ENCODE assay signal across 8 cellular contexts in the genomic region with DNA sequence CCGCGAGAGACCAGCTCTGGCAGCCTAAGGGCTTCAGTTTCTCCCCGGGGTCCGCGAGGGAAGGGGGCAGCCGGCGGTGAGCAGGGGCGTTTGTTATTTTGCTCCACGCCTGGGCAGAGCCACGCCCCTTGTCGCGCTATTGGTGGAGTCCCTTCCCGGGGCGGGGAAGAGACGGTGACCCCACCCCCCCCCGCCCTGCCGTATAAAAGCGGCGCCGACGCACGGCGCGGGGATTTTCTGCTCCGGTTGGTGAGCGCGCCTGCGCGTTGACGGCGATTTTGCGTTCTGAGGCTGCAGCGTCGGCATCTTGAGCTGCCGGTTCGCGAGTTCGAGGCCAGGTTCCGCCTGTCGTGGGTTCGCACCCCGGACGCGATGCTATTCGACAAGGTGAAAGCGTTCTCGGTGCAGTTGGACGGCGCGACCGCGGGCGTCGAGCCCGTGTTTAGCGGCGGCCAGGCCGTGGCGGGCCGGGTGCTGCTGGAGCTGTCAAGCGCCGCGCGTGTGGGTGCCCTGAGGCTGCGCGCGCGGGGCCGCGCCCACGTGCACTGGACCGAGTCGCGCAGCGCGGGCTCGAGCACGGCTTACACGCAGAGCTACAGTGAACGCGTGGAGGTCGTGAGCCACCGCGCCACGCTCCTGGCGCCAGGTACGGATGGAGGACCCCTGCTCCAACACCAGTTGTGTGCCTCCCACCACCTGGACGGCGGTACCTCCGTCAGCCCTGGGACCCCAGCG. TPM values are rescaled to one million over a fixed set of nuclear protein-coding genes. Genes with fewer than 3 reads are reported as not detected.
DNase-seq lines count a peak whose midpoint lies in the region; ATAC-seq and TF ChIP-seq lines count a peak whose summit lies in the region.

A gene (plus strand): TSS at position 232 of the 735 bp plus-strand sequence. CDS start 141 bp downstream, at position 373.

- H3K4me3 Mint-ChIP-seq in CD4-positive, CD25-positive, alpha-beta regulatory T cell: peak within 1 kb of the TSS; percentile 87 to 97 (median 90)
- H3K4me3 Mint-ChIP-seq in central memory CD8-positive, alpha-beta T cell: peak within 1 kb of the TSS; percentile 95

- peak within 1 kb of the TSS; percentile 92 for H3K27ac ChIP-seq in CD4-positive, CD25-positive, alpha-beta regulatory T cell (ENCODE audit: insufficient read depth, low read length, poor library complexity, severe bottlenecking)
- H3K27ac ChIP-seq in GM23248 (peak within 1 kb of the TSS; percentile 19), spleen (peak within 1 kb of the TSS; percentile 63 to 91 (median 86))

- intact Hi-C loops in spleen (cut with DNase I; ENCODE audit: low total_unique reads): loop anchor here (1.0 kb wide), 1 partner anchor 50 kb away; no protein-coding TSS in a partner anchor

- peak within 1 kb of the TSS; percentile 60 for H3K9ac ChIP-seq in GM23248

- peak in 4 of 11 experiments; percentile 11 to 47 (median 34) for TF ChIP-seq CTCF in spleen (IDR thresholded peaks at IDR 0.05 in 8 of 11, conservative IDR thresholded peaks at IDR 0.05 in 3 of 11)

- H3K4me1 Mint-ChIP-seq in CD4-positive, CD25-positive, alpha-beta regulatory T cell: peaks cover 0 to 43% (median 16%) of the 10 kb centered on the region in 4 donors
- H3K4me1 Mint-ChIP-seq in central memory CD8-positive, alpha-beta T cell: peaks cover 13% of the 10 kb centered on the region

- no peak for TF ChIP-seq POLR2A in spleen (IDR thresholded peaks at IDR 0.05)

- H3K4me1 ChIP-seq in CD4-positive, CD25-positive, alpha-beta regulatory T cell (ENCODE audit: control insufficient read depth, insufficient read depth, low read length, poor library complexity, severe bottlenecking): peaks cover 28% of the 10 kb centered on the region
- peaks cover 8% of the 10 kb centered on the region for H3K4me1 ChIP-seq in GM23248 (ENCODE audit: insufficient read depth)
- H3K4me1 ChIP-seq in spleen: peaks cover 14 to 80% (median 43%) of the 10 kb centered on the region in 6 donors

- peak; percentile 76 to 82 for ATAC-seq in CD4-positive, CD25-positive, alpha-beta regulatory T cell (ENCODE audit: low read depth in 2 of 2)
- peak; percentile 76 for ATAC-seq in central memory CD8-positive, alpha-beta T cell (replicated peaks; ENCODE audit: extremely low read depth, poor library complexity, severe bottlenecking)

- no peaks in the 10 kb centered on the region for H3K27me3 Mint-ChIP-seq in CD4-positive, CD25-positive, alpha-beta regulatory T cell
- H3K27me3 Mint-ChIP-seq in central memory CD8-positive, alpha-beta T cell: no peaks in the 10 kb centered on the region

- H3K27ac Mint-ChIP-seq in CD4-positive, CD25-positive, alpha-beta regulatory T cell: peak within 1 kb of the TSS; percentile 94 to 97 (median 96)
- H3K27ac Mint-ChIP-seq in central memory CD8-positive, alpha-beta T cell (ENCODE audit: low read depth): peak within 1 kb of the TSS; percentile 97

- peaks cover 4% of the 10 kb centered on the region for H3K79me2 ChIP-seq in GM23248 (ENCODE audit: insufficient read depth)

- peak within 1 kb of the TSS; percentile 67 for H3K4me3 ChIP-seq in CD4-positive, CD25-positive, alpha-beta regulatory T cell (ENCODE audit: low read depth, low read length)
- H3K4me3 ChIP-seq in GM23248 (peak within 1 kb of the TSS; percentile 71), spleen (peak within 1 kb of the TSS; percentile 35 to 71 (median 59))

- H3F3A ChIP-seq in GM23248 (ENCODE audit: insufficient read depth): 0 out of 2 replicates have a peak, but pooled peaks cover 5% of the 10 kb centered on the region

- no peaks in the 10 kb centered on the region for H4K20me1 ChIP-seq in GM23248 (ENCODE audit: insufficient read depth)

- peak within 1 kb of the TSS; percentile 48 for H2AFZ ChIP-seq in GM23248

- peak within 1 kb of the TSS; percentile 97 for H3K4me2 ChIP-seq in GM23248 (ENCODE audit: unreplicated experiment)

- peaks cover 43% of the 10 kb centered on the region for H3K36me3 ChIP-seq in CD4-positive, CD25-positive, alpha-beta regulatory T cell (ENCODE audit: control insufficient read depth, insufficient read depth, low read length)
- H3K36me3 ChIP-seq in GM23248 (ENCODE audit: low read depth) (peaks cover 18% of the 10 kb centered on the region; the same call in 1 of the 2 replicates), spleen (peaks cover 7 to 79% (median 45%) of the 10 kb centered on the region in 6 donors)

- H3K36me3 Mint-ChIP-seq in CD4-positive, CD25-positive, alpha-beta regulatory T cell: peaks cover 13% of the 10 kb centered on the region
- peaks cover 64% of the 10 kb centered on the region for H3K36me3 Mint-ChIP-seq in central memory CD8-positive, alpha-beta T cell (ENCODE audit: insufficient read depth)

- whole genome bisulfite sequencing in GM23248 (ENCODE audit: low coverage in 1 of 2, low lambda C conversion rate in 2 of 2, missing lambda C conversion rate in 2 of 2), 2 experiments: 23 to 26% methylated on average over 67 to 81 of the region's 91 CpGs
- 14 to 45% (median 19%) methylated on average over 20 to 91 of the region's 91 CpGs for WGBS in spleen, 5 donors

- peak; percentile 86 to 94 (median 90) for DNase-seq in CD4-positive, CD25-positive, alpha-beta regulatory T cell
- DNase-seq in GM23248: peak; percentile 96
- DNase-seq in NCI-H2029 (lab: John Stamatoyannopoulos, UW): peak; percentile 93
- DNase-seq in activated CD4-positive, alpha-beta T cell treated with anti-CD3 and anti-CD28 coated beads for 1 hour: peak; percentile 88
- peak; percentile 75 to 82 for DNase-seq in central memory CD8-positive, alpha-beta T cell (ENCODE audit: low spot score in 2 of 2)
- peak; percentile 95 for DNase-seq in islet precursor cell
- DNase-seq in spleen: peak; percentile 97
- no peak for DNase-seq in NOMO-1 (lab: John Stamatoyannopoulos, UW; ENCODE audit: unreplicated experiment in 2 of 2)

- no peaks in the 10 kb centered on the region for H3K9me3 ChIP-seq in CD4-positive, CD25-positive, alpha-beta regulatory T cell (ENCODE audit: control insufficient read depth in 2 of 2, low read length in 2 of 2)
- H3K9me3 ChIP-seq in GM23248 (ENCODE audit: low read depth) (no peaks in the 10 kb centered on the region), spleen (no peaks in the 10 kb centered on the region)

- no peaks in the 10 kb centered on the region for H3K9me2 ChIP-seq in GM23248 (ENCODE audit: insufficient read depth)

- in situ Hi-C loops in GM23248 (cut with MboI): loop anchor here (10.0 kb wide), 1 partner anchor 47 kb away; no protein-coding TSS in a partner anchor

- H3K9me3 Mint-ChIP-seq in CD4-positive, CD25-positive, alpha-beta regulatory T cell: peaks cover 0 to 2% (median 0%) of the 10 kb centered on the region in 7 donors
- H3K9me3 Mint-ChIP-seq in central memory CD8-positive, alpha-beta T cell: no peaks in the 10 kb centered on the region

- no peaks in the 10 kb centered on the region for H3K27me3 ChIP-seq in CD4-positive, CD25-positive, alpha-beta regulatory T cell (ENCODE audit: control insufficient read depth, insufficient read depth, low read length)
- H3K27me3 ChIP-seq in GM23248 (replicated peaks; ENCODE audit: insufficient read depth) (no peaks in the 10 kb centered on the region), spleen (replicated peaks in 1 of 7) (no peaks in the 10 kb centered on the region)

RNA-seq across cellular contexts. Expression of the gene that starts here (rescaled TPM):
- 151 TPM for total RNA-seq in CD4-positive, CD25-positive, alpha-beta regulatory T cell
- polyA plus RNA-seq in CD4-positive, CD25-positive, alpha-beta regulatory T cell: 10 to 100 TPM; 25.9 to 42.7 (median 36.2) TPM
- 15.9 and 19.7 TPM in 2 replicates for total RNA-seq in GM23248 (2014; rRNA removed; shearing (Covaris generic))
- polyA plus RNA-seq in GM23248 (2016; fragmentation: Nextera tagmentation; extraction: Ambion mirVana): 5.4 and 5.7 TPM in 2 replicates
- 10 to 100 TPM; 46.0 to 64.6 (median 50.5) TPM for total RNA-seq in spleen
- 10 to 100 TPM; 61.5 to 70.4 (median 64.8) TPM for polyA plus RNA-seq in spleen

Comparison
In these comparisons a context has a peak if more than half of its experiments do, and no peak if none do; other contexts are left out.
1. DNase-seq: peak in CD4-positive, CD25-positive, alpha-beta regulatory T cell (3 of 3), GM23248 (single experiment), NCI-H2029 (single experiment), activated CD4-positive, alpha-beta T cell treated with anti-CD3 and anti-CD28 coated beads for 1 hour (single experiment), central memory CD8-positive, alpha-beta T cell (2 of 2), islet precursor cell (single experiment) and spleen (single experiment); none in NOMO-1 (0 of 2).
2. H3K27ac ChIP-seq: peak in every context shown above with its lines; median percentile 92 in CD4-positive, CD25-positive, alpha-beta regulatory T cell; 86 in spleen; 19 in GM23248.
3. Peak in every context shown above with its lines, with median percentiles within 50 percentile points of each other: H3K4me3 ChIP-seq.